1 cellular context compared by ENCODE assay signal in genomic region chrX:147894332-147894870, GRCh38.
TF ChIP-seq lines count a peak whose summit lies in the region.

No MANE protein-coding gene starts in this region.

TF ChIP-seq in HepG2, 621 proteins besides CTCF, POLR2A, EP300 and RAD21 (continued from another document):
- no peak for TF ChIP-seq ZNF777 (CRISPR knock-in tag; IDR thresholded peaks at IDR 0.05)
- no peak for TF ChIP-seq MTA1 (CRISPR knock-in tag; IDR thresholded peaks at IDR 0.05; ENCODE audit: borderline replicate concordance)
- TF ChIP-seq TFDP2 (CRISPR knock-in tag; IDR thresholded peaks at IDR 0.05) = no peak
- no peak for TF ChIP-seq CC2D1A (CRISPR knock-in tag; IDR thresholded peaks at IDR 0.05)
- TF ChIP-seq NFYC (CRISPR knock-in tag; IDR thresholded peaks at IDR 0.05) = no peak
